ENCODE assay signal across 21 cellular contexts in the genomic region with DNA sequence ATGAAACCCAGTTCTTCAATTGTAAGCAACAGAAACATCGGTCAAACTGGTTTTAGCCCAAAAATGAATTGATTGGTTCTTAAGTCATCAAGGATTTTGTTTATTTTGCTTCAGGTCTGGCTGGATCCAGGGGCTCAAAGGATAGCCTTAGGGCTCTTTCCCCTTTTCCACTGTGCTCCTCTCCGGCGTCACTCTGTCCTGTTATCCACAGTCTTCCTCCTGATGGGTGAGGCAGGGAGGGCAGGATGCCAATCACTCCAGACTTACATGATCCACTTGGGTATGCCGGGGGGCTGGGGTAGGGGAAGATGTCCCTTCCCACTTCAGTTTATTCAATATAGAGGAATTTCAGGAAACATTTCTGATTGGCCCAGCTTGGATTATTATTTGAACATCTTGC. TPM values are rescaled to one million over a fixed set of nuclear protein-coding genes. Genes with fewer than 3 reads are reported as not detected.
A peak's percentile ranks its signal among the peaks of the same experiment; 100 is the strongest.
DNase-seq lines count a peak whose midpoint lies in the region; ATAC-seq and TF ChIP-seq lines count a peak whose summit lies in the region.
"Had no signal": no experiment of that assay in that cellular context is flagged by ENCODE, and none has a peak within 500 bp of the region (broad histone marks: within the 10 kb centered on the region; RNA-seq: fewer than 3 reads in every experiment).

No MANE protein-coding gene starts in this region.

- H3K4me1 ChIP-seq in RWPE2 (ENCODE audit: insufficient read depth, poor library complexity, severe bottlenecking) (no peaks in the 10 kb centered on the region), upper lobe of right lung (no peaks in the 10 kb centered on the region)
- no peaks in the 10 kb centered on the region for H3K4me1 ChIP-seq in naive thymus-derived CD4-positive, alpha-beta T cell (ENCODE audit: control insufficient read depth in 2 of 2, insufficient read depth in 2 of 2, low read length in 2 of 2)

- H3K9me3 Mint-ChIP-seq in activated naive CD4-positive, alpha-beta T cell treated with anti-CD3 and anti-CD28 coated beads, Interleukin-2, amount 10 ng/mL, durations not matched to agents 7 days and 5 days = no peaks in the 10 kb centered on the region
- H3K9me3 Mint-ChIP-seq in naive thymus-derived CD4-positive, alpha-beta T cell = peaks cover 0 to 5% (median 0%) of the 10 kb centered on the region in 11 donors
- H3K9me3 Mint-ChIP-seq: H9 had no signal

- ATAC-seq in RWPE2 (ENCODE audit: low read depth) = no peak
- ATAC-seq in naive thymus-derived CD4-positive, alpha-beta T cell = no peak
- no peak for ATAC-seq in upper lobe of right lung

- no peak overlapping the region for H3K4me3 Mint-ChIP-seq in activated naive CD4-positive, alpha-beta T cell treated with anti-CD3 and anti-CD28 coated beads, Interleukin-2, amount 10 ng/mL, durations not matched to agents 7 days and 5 days
- H3K4me3 Mint-ChIP-seq in naive thymus-derived CD4-positive, alpha-beta T cell = no peak overlapping the region
- H3K4me3 Mint-ChIP-seq: B cell had no signal

- peaks cover 43% of the 10 kb centered on the region for H3K36me3 ChIP-seq in RWPE2 (ENCODE audit: low read depth)
- H3K36me3 ChIP-seq in naive thymus-derived CD4-positive, alpha-beta T cell (ENCODE audit: control insufficient read depth in 2 of 3, insufficient read depth in 3 of 3, low read length in 3 of 3) = peaks cover 0 to 31% (median 7%) of the 10 kb centered on the region in 3 experiments
- peaks cover 41% of the 10 kb centered on the region for H3K36me3 ChIP-seq in upper lobe of right lung

- H3K27me3 ChIP-seq in RWPE2 (ENCODE audit: insufficient read depth, poor library complexity, severe bottlenecking) (no peaks in the 10 kb centered on the region), upper lobe of right lung (no peaks in the 10 kb centered on the region)
- no peaks in the 10 kb centered on the region for H3K27me3 ChIP-seq in naive thymus-derived CD4-positive, alpha-beta T cell (ENCODE audit: control insufficient read depth in 2 of 2, insufficient read depth in 2 of 2, low read length in 2 of 2)
- H3K27me3 ChIP-seq: MG63 had no signal

- peak overlapping the region; percentile 16 for H3K27ac Mint-ChIP-seq in activated naive CD4-positive, alpha-beta T cell treated with anti-CD3 and anti-CD28 coated beads, Interleukin-2, amount 10 ng/mL, durations not matched to agents 7 days and 5 days
- peak overlapping the region in 5 of 9 donors; percentile 4 to 73 (median 20) for H3K27ac Mint-ChIP-seq in naive thymus-derived CD4-positive, alpha-beta T cell
- H3K27ac Mint-ChIP-seq: B cell had no signal

- CTCF ChIA-PET in activated naive CD4-positive, alpha-beta T cell treated with anti-CD3 and anti-CD28 coated beads, Interleukin-2, amount 10 ng/mL, durations not matched to agents 7 days and 5 days (lab: Charles Lee) = no interaction called here
- CTCF ChIA-PET in naive thymus-derived CD4-positive, alpha-beta T cell (lab: Charles Lee) = no interaction called here

- no peak for DNase-seq in activated naive CD4-positive, alpha-beta T cell treated with anti-CD3 and anti-CD28 coated beads, Interleukin-2, amount 10 ng/mL, durations not matched to agents 7 days and 5 days
- DNase-seq in activated naive CD4-positive, alpha-beta T cell treated with Interleukin-2 at 50 U/mL for 16 hours = no peak
- DNase-seq in RWPE2 (ENCODE audit: low spot score) = peak; percentile 79
- no peak for DNase-seq in naive thymus-derived CD4-positive, alpha-beta T cell
- DNase-seq in upper lobe of right lung = peak; percentile 17
- DNase-seq in kidney glomerular epithelial cell (lab: John Stamatoyannopoulos, UW) = no peak
- no peak for DNase-seq in DMS79 treated with DMSO at 0.1 percent for 48 hours (lab: John Stamatoyannopoulos, UW)
- DNase-seq: COR-L47, GDM1, H9, IMR-90, Kasumi-1, MG63, NCI-H1048, NCI-H1436, NCI-H1930, NCI-H226, NCI-H524, PC-3, RPMI8226 had no signal

- POLR2A ChIA-PET in naive thymus-derived CD4-positive, alpha-beta T cell (lab: Charles Lee) = no interaction called here

- H3K9me3 ChIP-seq in RWPE2 (ENCODE audit: severe bottlenecking) = no peaks in the 10 kb centered on the region
- no peaks in the 10 kb centered on the region for H3K9me3 ChIP-seq in naive thymus-derived CD4-positive, alpha-beta T cell (ENCODE audit: control insufficient read depth in 2 of 3, low read length in 3 of 3)
- H3K9me3 ChIP-seq in upper lobe of right lung = no peaks in the 10 kb centered on the region
- H3K9me3 ChIP-seq: MG63 had no signal

- intact Hi-C loops in naive thymus-derived CD4-positive, alpha-beta T cell (cut with micrococcal nuclease) = no loop called here
- intact Hi-C loops in upper lobe of right lung (cut with DNase I) = no loop called here

- H3K27ac ChIP-seq in RWPE2 (ENCODE audit: poor library complexity, severe bottlenecking) = no peak overlapping the region
- no peak overlapping the region for H3K27ac ChIP-seq in naive thymus-derived CD4-positive, alpha-beta T cell (ENCODE audit: low read depth, low read length)
- no peak overlapping the region for H3K27ac ChIP-seq in upper lobe of right lung

- H3K36me3 Mint-ChIP-seq in activated naive CD4-positive, alpha-beta T cell treated with anti-CD3 and anti-CD28 coated beads, Interleukin-2, amount 10 ng/mL, durations not matched to agents 7 days and 5 days = peaks cover 25% of the 10 kb centered on the region
- H3K36me3 Mint-ChIP-seq in naive thymus-derived CD4-positive, alpha-beta T cell = peaks cover 7 to 39% (median 19%) of the 10 kb centered on the region in 5 donors

- no peaks in the 10 kb centered on the region for H3K27me3 Mint-ChIP-seq in activated naive CD4-positive, alpha-beta T cell treated with anti-CD3 and anti-CD28 coated beads, Interleukin-2, amount 10 ng/mL, durations not matched to agents 7 days and 5 days
- H3K27me3 Mint-ChIP-seq in naive thymus-derived CD4-positive, alpha-beta T cell = no peaks in the 10 kb centered on the region
- H3K27me3 Mint-ChIP-seq: B cell had no signal

- H3K4me1 Mint-ChIP-seq in activated naive CD4-positive, alpha-beta T cell treated with anti-CD3 and anti-CD28 coated beads, Interleukin-2, amount 10 ng/mL, durations not matched to agents 7 days and 5 days = no peaks in the 10 kb centered on the region
- H3K4me1 Mint-ChIP-seq in naive thymus-derived CD4-positive, alpha-beta T cell = peaks cover 0 to 5% (median 0%) of the 10 kb centered on the region in 7 donors
- H3K4me1 Mint-ChIP-seq: B cell had no signal

- no peak for TF ChIP-seq CTCF in RWPE2 (IDR thresholded peaks at IDR 0.05; ENCODE audit: poor library complexity, severe bottlenecking)
- no peak for TF ChIP-seq CTCF in upper lobe of right lung (IDR thresholded peaks at IDR 0.05)

- H3K4me3 ChIP-seq in RWPE2 (ENCODE audit: severe bottlenecking) (no peak overlapping the region), upper lobe of right lung (no peak overlapping the region)
- no peak overlapping the region for H3K4me3 ChIP-seq in naive thymus-derived CD4-positive, alpha-beta T cell (ENCODE audit: low read length)
- H3K4me3 ChIP-seq: MG63 had no signal

RNA-seq across cellular contexts. Expression of gene PLAGL2, which starts 40.0 kb away (rescaled TPM):
- total RNA-seq in naive thymus-derived CD4-positive, alpha-beta T cell = 10 to 100 TPM; 15.6 to 30.1 (median 17.6) TPM
- polyA plus RNA-seq in naive thymus-derived CD4-positive, alpha-beta T cell = 1 to 10 TPM; 3.1 to 5.1 TPM
- total RNA-seq in upper lobe of right lung = 15.9 TPM

RNA-seq across cellular contexts. Expression of gene POFUT1, which starts 40.1 kb away (rescaled TPM):
- total RNA-seq in naive thymus-derived CD4-positive, alpha-beta T cell = 10 to 100 TPM; 12.5 to 32.2 (median 19.7) TPM
- polyA plus RNA-seq in naive thymus-derived CD4-positive, alpha-beta T cell = 10 to 100 TPM; 16.8 to 18.0 TPM
- 31.5 TPM for total RNA-seq in upper lobe of right lung

RNA-seq across cellular contexts. Expression of gene TM9SF4, which starts 58.0 kb away (rescaled TPM):
- 10 to 100 TPM; 35.2 to 61.0 (median 41.5) TPM for total RNA-seq in naive thymus-derived CD4-positive, alpha-beta T cell
- polyA plus RNA-seq in naive thymus-derived CD4-positive, alpha-beta T cell = 10 to 100 TPM; 31.2 to 48.0 TPM
- total RNA-seq in upper lobe of right lung = 49.2 TPM

Comparison
In these comparisons a context has a peak if more than half of its experiments do, and no peak if none do; other contexts are left out.
1. DNase-seq: peak in RWPE2 (single experiment) and upper lobe of right lung (single experiment); none in activated naive CD4-positive, alpha-beta T cell treated with anti-CD3 and anti-CD28 coated beads, Interleukin-2, amount 10 ng/mL, durations not matched to agents 7 days and 5 days (single experiment), activated naive CD4-positive, alpha-beta T cell treated with Interleukin-2 at 50 U/mL for 16 hours (single experiment), naive thymus-derived CD4-positive, alpha-beta T cell (0 of 9), kidney glomerular epithelial cell (single experiment) and DMS79 treated with DMSO at 0.1 percent for 48 hours (single experiment).